Comparison of ENCODE assay signal across 8 cellular contexts in the genomic region with DNA sequence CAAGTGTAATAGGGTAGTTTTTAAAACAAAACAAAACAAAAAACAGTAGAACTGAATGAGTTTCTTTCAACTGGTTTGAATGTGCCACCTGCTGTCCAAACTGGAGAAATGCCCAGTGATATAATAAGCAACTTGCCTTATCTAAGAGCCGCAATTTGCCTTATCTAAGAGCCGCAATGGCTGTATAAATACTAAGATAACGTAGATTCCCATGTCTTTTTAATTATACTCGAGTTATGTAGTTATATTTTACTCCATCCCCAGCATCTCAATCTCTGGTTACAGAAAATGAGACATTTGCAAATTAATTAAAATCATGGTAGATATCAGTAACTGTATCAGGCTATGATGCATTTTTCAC.
DNase-seq lines count a peak whose midpoint lies in the region; ATAC-seq and TF ChIP-seq lines count a peak whose summit lies in the region.

No MANE protein-coding gene starts in this region.

- ATAC-seq in RWPE2 (ENCODE audit: low read depth) (no peak), HG02884 (IDR thresholded peaks at IDR 0.05; ENCODE audit: unreplicated experiment) (no peak)

- DNase-seq in Caco-2: peak in 1 of 2 experiments; percentile 39
- peak; percentile 39 for DNase-seq in HT-29 (ENCODE audit: low spot score)
- DNase-seq in RWPE2 (ENCODE audit: low spot score): no peak
- DNase-seq in fibroblast of peridontal ligament (ENCODE audit: extremely low read depth): peak; percentile 77
- no peak for DNase-seq in prostate gland (ENCODE audit: low spot score)
- no peak for DNase-seq in activated effector memory CD4-positive, alpha-beta T cell treated with Interleukin-2 at 50 U/mL for 16 hours
- DNase-seq in activated CD4-positive, CD25-positive, alpha-beta regulatory T cell treated with anti-CD3 and anti-CD28 coated beads, Interleukin-2, amount 50 U/mL, for 72 hours: no peak

- WGBS in prostate gland: 38% methylated on average over 4 of the region's 4 CpGs

- H3K4me3 ChIP-seq in Caco-2 (ENCODE audit: low read depth, low read length) (no peak overlapping the region), RWPE2 (ENCODE audit: severe bottlenecking) (no peak overlapping the region), prostate gland (no peak overlapping the region)

- H3K27me3 Mint-ChIP-seq in Caco-2 (ENCODE audit: insufficient read depth, unreplicated experiment): no peaks in the 10 kb centered on the region

- H3K36me3 ChIP-seq in Caco-2 (ENCODE audit: control insufficient read depth, insufficient read depth, low read length) (no peaks in the 10 kb centered on the region), RWPE2 (ENCODE audit: low read depth) (peaks cover 8% of the 10 kb centered on the region), prostate gland (no peaks in the 10 kb centered on the region)

- peaks cover 9% of the 10 kb centered on the region for H3K4me1 Mint-ChIP-seq in Caco-2 (ENCODE audit: low read depth, unreplicated experiment)

- H3K36me3 Mint-ChIP-seq in Caco-2 (ENCODE audit: insufficient read depth, unreplicated experiment): peaks cover 10% of the 10 kb centered on the region

- no TSS peak for BruUV-seq in Caco-2 (replicated peaks; lab: Mats Ljungman, UMichigan)

- TF ChIP-seq CTCF in Caco-2 (IDR thresholded peaks at IDR 0.05; ENCODE audit: insufficient read depth in 1 of 2, low read depth in 1 of 2, low read length in 1 of 2, severe bottlenecking in 1 of 2, unreplicated experiment in 1 of 2): peak; percentile 59 to 64
- peak; percentile 70 for TF ChIP-seq CTCF in RWPE2 (IDR thresholded peaks at IDR 0.05; ENCODE audit: poor library complexity, severe bottlenecking)
- TF ChIP-seq CTCF in prostate gland (IDR thresholded peaks at IDR 0.05): peak in 3 of 4 experiments; percentile 43 to 67 (median 64)

- no peak overlapping the region for H3K27ac ChIP-seq in RWPE2 (ENCODE audit: poor library complexity, severe bottlenecking)
- H3K27ac ChIP-seq in prostate gland: no peak overlapping the region

- CTCF ChIA-PET in Caco-2 (lab: Charles Lee): no interaction called here

- POLR2A ChIA-PET in Caco-2 (lab: Charles Lee): no interaction called here

- H3K9me3 Mint-ChIP-seq in Caco-2 (ENCODE audit: unreplicated experiment): no peaks in the 10 kb centered on the region

- no peak for TF ChIP-seq POLR2A in prostate gland (IDR thresholded peaks at IDR 0.05)

- no peaks in the 10 kb centered on the region for H3K9me3 ChIP-seq in Caco-2
- no peaks in the 10 kb centered on the region for H3K9me3 ChIP-seq in RWPE2 (ENCODE audit: severe bottlenecking)
- H3K9me3 ChIP-seq in prostate gland: no peaks in the 10 kb centered on the region

- H3K4me3 Mint-ChIP-seq in Caco-2 (ENCODE audit: unreplicated experiment): no peak overlapping the region

- no peaks in the 10 kb centered on the region for H3K27me3 ChIP-seq in Caco-2 (replicated peaks; ENCODE audit: control insufficient read depth, insufficient read depth, low read length)
- no peaks in the 10 kb centered on the region for H3K27me3 ChIP-seq in RWPE2 (ENCODE audit: insufficient read depth, poor library complexity, severe bottlenecking)
- H3K27me3 ChIP-seq in prostate gland (replicated peaks; ENCODE audit: insufficient read depth): no peaks in the 10 kb centered on the region

- H3K4me1 ChIP-seq in Caco-2: peaks cover 17% of the 10 kb centered on the region
- H3K4me1 ChIP-seq in RWPE2 (ENCODE audit: insufficient read depth, poor library complexity, severe bottlenecking): peaks cover 14% of the 10 kb centered on the region
- H3K4me1 ChIP-seq in prostate gland (replicated peaks): no peaks in the 10 kb centered on the region

- no peak overlapping the region for H3K27ac Mint-ChIP-seq in Caco-2 (ENCODE audit: unreplicated experiment)

- intact Hi-C loops in Caco-2 (cut with micrococcal nuclease; ENCODE audit: unreplicated experiment): loop anchor here (5.0 to 10.0 kb wide), 3 partner anchors 84 to 654 kb away; a partner anchor contains a TSS
- intact Hi-C loops in prostate gland (cut with DNase I): no loop called here

Comparison
In these comparisons a context has a peak if more than half of its experiments do, and no peak if none do; other contexts are left out.
1. DNase-seq: peak in HT-29 (single experiment) and fibroblast of peridontal ligament (single experiment); none in RWPE2 (single experiment), prostate gland (single experiment), activated effector memory CD4-positive, alpha-beta T cell treated with Interleukin-2 at 50 U/mL for 16 hours (single experiment) and activated CD4-positive, CD25-positive, alpha-beta regulatory T cell treated with anti-CD3 and anti-CD28 coated beads, Interleukin-2, amount 50 U/mL, for 72 hours (single experiment).
2. Peak in every context shown above with its lines, with median percentiles within 50 percentile points of each other: CTCF ChIP-seq.